ENCODE assay signal across 13 cellular contexts in the genomic region with DNA sequence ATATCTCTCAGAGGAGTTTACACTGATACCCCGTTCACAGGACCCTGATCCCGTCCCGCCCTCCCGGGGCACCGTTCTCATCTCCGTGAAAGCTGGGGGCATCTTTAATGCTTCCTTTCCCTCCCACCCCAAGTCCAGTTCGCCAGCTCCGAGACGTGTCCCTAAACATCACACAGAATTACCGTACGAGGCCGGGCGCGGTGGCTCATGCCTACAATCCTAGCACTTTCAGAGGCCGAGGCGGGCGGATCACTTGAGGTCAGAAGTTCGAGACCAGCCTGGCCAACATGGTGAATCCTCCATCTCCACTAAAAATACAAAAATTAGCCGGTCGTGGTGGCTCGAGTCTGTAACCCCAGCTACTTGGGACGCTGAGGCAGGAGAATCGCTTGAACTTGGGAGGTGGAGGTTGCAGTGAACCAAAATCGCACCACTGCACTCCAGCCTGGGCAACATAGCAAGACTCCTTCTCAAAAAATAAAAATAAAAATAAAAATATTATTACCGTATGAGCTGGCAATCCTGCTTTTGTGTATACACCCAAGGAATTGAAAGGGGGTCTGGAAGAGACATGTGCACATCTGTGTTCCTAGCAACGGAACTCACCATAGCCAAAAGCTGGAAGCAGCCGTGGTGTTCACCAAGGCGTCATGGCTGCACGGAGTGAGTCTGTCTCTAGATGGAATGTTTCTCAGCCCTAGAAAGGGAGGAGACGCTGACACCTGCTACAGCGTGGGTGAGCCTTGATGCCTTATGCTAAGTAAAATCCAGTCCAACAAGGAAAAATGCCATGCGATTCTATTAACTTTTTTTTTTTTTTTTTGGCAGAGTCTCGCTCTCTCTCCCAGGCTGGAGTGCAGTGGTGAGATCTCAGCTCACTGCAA. TPM values are rescaled to one million over a fixed set of nuclear protein-coding genes. Genes with fewer than 3 reads are reported as not detected.
DNase-seq lines count a peak whose midpoint lies in the region; ATAC-seq and TF ChIP-seq lines count a peak whose summit lies in the region.
"Had no signal": no experiment of that assay in that cellular context is flagged by ENCODE, and none has a peak within 500 bp of the region (broad histone marks: within the 10 kb centered on the region; RNA-seq: fewer than 3 reads in every experiment).

No MANE protein-coding gene starts in this region.

- H3K9me3 ChIP-seq in heart right ventricle (peaks cover 0 to 6% (median 0%) of the 10 kb centered on the region in 11 donors), hepatocyte (ENCODE audit: low read depth) (no peaks in the 10 kb centered on the region), ovary (no peaks in the 10 kb centered on the region), vagina (no peaks in the 10 kb centered on the region)

- H3K27me3 ChIP-seq in heart right ventricle, result peaks cover 0 to 53% (median 27%) of the 10 kb centered on the region in 7 donors
- H3K27me3 ChIP-seq in hepatocyte, result no peaks in the 10 kb centered on the region
- no peaks in the 10 kb centered on the region for H3K27me3 ChIP-seq in ovary
- H3K27me3 ChIP-seq in vagina, result no peaks in the 10 kb centered on the region

- TF ChIP-seq CTCF in heart right ventricle (IDR thresholded peaks at IDR 0.05), result no peak
- TF ChIP-seq CTCF in hepatocyte (IDR thresholded peaks at IDR 0.05; ENCODE audit: poor library complexity), result no peak
- TF ChIP-seq CTCF in ovary (IDR thresholded peaks at IDR 0.05), result no peak
- TF ChIP-seq CTCF in vagina (IDR thresholded peaks at IDR 0.05), result no peak

- peaks cover 38% of the 10 kb centered on the region for H3K79me2 ChIP-seq in hepatocyte

- WGBS in heart right ventricle, 2 donors, result 50 to 55% methylated on average over 31 to 33 of the region's 33 CpGs
- WGBS in hepatocyte (ENCODE audit: low lambda C conversion rate, missing lambda C conversion rate), result 76% methylated on average over 23 of the region's 33 CpGs
- WGBS in ovary, 3 donors, result 28 to 44% (median 34%) methylated on average over 33 of the region's 33 CpGs

- intact Hi-C loops in heart right ventricle (cut with DNase I), result loop anchor here in 3 of 10 donors (5.0 kb wide), 1 partner anchor 89 kb away; no protein-coding TSS in a partner anchor
- intact Hi-C loops in cardiac septum (cut with DNase I), result loop anchor here (2.0 kb wide), 1 partner anchor 87 kb away; no protein-coding TSS in a partner anchor
- intact Hi-C loops in ovary (cut with DNase I), result loop anchor here in 3 of 4 donors (5.0 to 10.0 kb wide), 3 partner anchors 39 to 91 kb away; no protein-coding TSS in a partner anchor
- intact Hi-C loops in vagina (cut with DNase I), result no loop called here

- H3K27ac ChIP-seq in heart right ventricle (peak overlapping the region in 8 of 10 donors; percentile 80 to 93 (median 88)), hepatocyte (peak overlapping the region; percentile 82), ovary (peak overlapping the region; percentile 93), vagina (peak overlapping the region; percentile 75)
- H3K27ac ChIP-seq: SK-N-MC had no signal

- TF ChIP-seq POLR2A in ovary (IDR thresholded peaks at IDR 0.05) (no peak), vagina (IDR thresholded peaks at IDR 0.05) (no peak)

- H3K9me2 ChIP-seq in hepatocyte (replicated peaks; ENCODE audit: insufficient read depth), result no peaks in the 10 kb centered on the region

- DNase-seq in heart right ventricle (no peak), cardiac septum (ENCODE audit: low spot score) (no peak), hepatocyte (ENCODE audit: low spot score) (no peak), ovary (no peak), vagina (ENCODE audit: extremely low spot score in 2 of 2) (no peak), EL (no peak), GF-D8 (lab: John Stamatoyannopoulos, UW) (no peak)
- DNase-seq: activated naive CD4-positive, alpha-beta T cell treated with Interleukin-2 at 50 U/mL for 16 hours; NCI-H1436; NCI-H774 had no signal

- H2AFZ ChIP-seq in hepatocyte, result peak overlapping the region; percentile 93

- ATAC-seq in heart right ventricle (no peak), GM21619 (IDR thresholded peaks at IDR 0.05; ENCODE audit: unreplicated experiment) (no peak)

- H3K4me3 ChIP-seq in heart right ventricle (peak overlapping the region in 9 of 10 donors; percentile 56 to 82 (median 68)), hepatocyte (peak overlapping the region; percentile 75), ovary (peak overlapping the region; percentile 43), vagina (peak overlapping the region; percentile 49 to 51)
- H3K4me3 ChIP-seq: SK-N-MC had no signal

- peaks cover 0 to 23% (median 3%) of the 10 kb centered on the region in 9 donors for H3K4me1 ChIP-seq in heart right ventricle
- H3K4me1 ChIP-seq in hepatocyte (ENCODE audit: insufficient read depth), result peaks cover 22% of the 10 kb centered on the region
- H3K4me1 ChIP-seq in ovary (ENCODE audit: insufficient read depth), result peaks cover 6% of the 10 kb centered on the region
- H3K4me1 ChIP-seq in vagina, result peaks cover 9% of the 10 kb centered on the region

- H4K20me1 ChIP-seq in hepatocyte (ENCODE audit: insufficient read depth, poor library complexity, severe bottlenecking), result no peaks in the 10 kb centered on the region

- no peak for TF ChIP-seq EP300 in ovary (IDR thresholded peaks at IDR 0.05)

- peak overlapping the region; percentile 97 for H3K4me2 ChIP-seq in hepatocyte

- H3K36me3 ChIP-seq in heart right ventricle (no peaks in the 10 kb centered on the region), hepatocyte (replicated peaks; ENCODE audit: insufficient read depth, low read depth) (no peaks in the 10 kb centered on the region), ovary (no peaks in the 10 kb centered on the region), vagina (no peaks in the 10 kb centered on the region)

RNA-seq across cellular contexts. Expression of a gene that starts 1.2 kb away (rescaled TPM):
- total RNA-seq in heart right ventricle (1 to 10 TPM in 7 of 10 donors, under 1 TPM in 3; 0.25 to 2.7 (median 1.6) TPM), cardiac septum (2.0 TPM), hepatocyte (3.4 and 4.8 TPM in 2 replicates), ovary (10 to 100 TPM; 16.0 to 27.7 (median 22.0) TPM), vagina (17.2 TPM)
- polyA plus RNA-seq in heart right ventricle (1 to 10 TPM in 1 of 2 donors, under 1 TPM in 1; 0.55 to 2.9 TPM), hepatocyte (9.5 and 15.7 TPM in 2 replicates), ovary (10 to 100 TPM; 18.5 to 21.1 TPM)
- total RNA-seq: HT1080 had no signal

RNA-seq across cellular contexts. Expression of a gene that starts 59.7 kb away (rescaled TPM):
- 10 to 100 TPM in 7 of 10 donors, 1 to 10 TPM in 3; 9.1 to 14.2 (median 11.3) TPM for total RNA-seq in heart right ventricle
- polyA plus RNA-seq in heart right ventricle, result 10 to 100 TPM; 13.3 to 14.8 TPM
- 14.2 TPM for total RNA-seq in cardiac septum
- total RNA-seq in hepatocyte, result 20.2 and 23.4 TPM in 2 replicates
- 22.9 and 24.3 TPM in 2 replicates for polyA plus RNA-seq in hepatocyte
- 10 to 100 TPM; 13.6 to 24.9 (median 21.0) TPM for total RNA-seq in ovary
- polyA plus RNA-seq in ovary, result 10 to 100 TPM; 12.7 to 24.0 TPM
- total RNA-seq in vagina, result 12.8 TPM
